Comparison of ENCODE assay signal across 32 cellular contexts in the genomic region with DNA sequence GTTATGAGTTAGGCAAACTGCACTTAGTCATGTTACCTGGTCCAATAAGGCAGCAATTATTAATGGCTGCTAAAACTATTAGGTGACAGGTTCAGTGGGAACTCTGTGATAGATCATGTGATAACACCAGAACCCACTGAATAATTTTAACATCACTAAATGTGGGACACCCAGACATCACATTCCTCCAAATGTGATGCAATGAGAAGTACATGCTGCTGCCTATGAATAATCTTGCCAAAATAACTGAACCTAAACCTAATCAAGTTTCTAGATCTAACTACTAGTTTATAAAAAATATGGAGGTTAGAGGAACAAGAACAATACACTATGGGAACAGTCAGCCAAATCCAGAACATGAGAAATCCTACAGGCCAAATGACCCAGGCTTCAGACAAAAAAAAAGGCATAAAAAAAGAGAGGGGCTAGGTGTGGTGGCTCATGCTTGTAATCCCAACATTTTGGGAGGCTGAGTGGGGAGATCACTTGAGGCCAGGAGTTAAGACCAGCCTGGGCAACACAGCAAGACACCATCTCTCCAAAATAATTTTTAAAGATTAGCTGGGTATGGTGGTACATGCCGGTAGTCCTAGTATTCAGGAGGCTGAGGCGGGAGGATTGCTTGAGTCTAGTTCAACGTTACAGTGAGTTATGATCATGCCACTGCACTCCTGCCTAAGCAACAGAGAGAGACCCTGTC.
"Had no signal": no experiment of that assay in that cellular context is flagged by ENCODE, and none has a peak within 500 bp of the region (broad histone marks: within the 10 kb centered on the region; RNA-seq: fewer than 3 reads in every experiment).

No MANE protein-coding gene starts in this region.

- H3K36me3 Mint-ChIP-seq: natural killer cell treated with Interleukin-12 subunit alpha and Interleukin-12 subunit beta and Interleukin-15 and Interleukin-18, amount 100 ng/mL, for 72 hours had no signal

- H3K4me3 ChIP-seq: ascending aorta, heart right ventricle, left lung, lower lobe of right lung, right lobe of liver, skin epidermis, upper lobe of left lung, vagina had no signal

- ATAC-seq: activated CD4-positive, CD25-positive, alpha-beta regulatory T cell treated with anti-CD3 and anti-CD28 coated beads, Interleukin-2, amount 50 U/mL, for 24 hours; foreskin keratinocyte; heart right ventricle; left lung; lower lobe of right lung; natural killer cell treated with Interleukin-12 subunit alpha and Interleukin-12 subunit beta and Interleukin-15 and Interleukin-18, amount 100 ng/mL, for 72 hours; right lobe of liver; stimulated activated memory B cell treated with anti-CD40 and anti-IgM and Interleukin-4, amounts not matched to agents 10 μg/mL and 1 μg/mL and 100 μg/mL, for 72 hours; stimulated activated naive CD8-positive, alpha-beta T cell treated with anti-CD3 and anti-CD28 coated beads, Interleukin-15, amount 100 ng/mL, for 72 hours had no signal

- H3K9me3 Mint-ChIP-seq: activated naive CD4-positive, alpha-beta T cell treated with anti-CD3 and anti-CD28 coated beads for 36 hours; activated naive CD8-positive, alpha-beta T cell treated with anti-CD3 and anti-CD28 coated beads for 36 hours; natural killer cell treated with Interleukin-12 subunit alpha and Interleukin-12 subunit beta and Interleukin-15 and Interleukin-18, amount 100 ng/mL, for 72 hours; stimulated activated memory B cell treated with anti-CD40 and anti-IgM and Interleukin-4, amounts not matched to agents 10 μg/mL and 1 μg/mL and 100 μg/mL, for 72 hours; stimulated activated naive CD8-positive, alpha-beta T cell treated with anti-CD3 and anti-CD28 coated beads, Interleukin-15, amount 100 ng/mL, for 72 hours; T-helper 1 cell treated with Interleukin-12 subunit alpha and Interleukin-12 subunit beta and Interleukin-4 antibody, amounts not matched to agents 30 μg/mL and 1 μg/mL, for 36 hours had no signal

- H3K9me3 ChIP-seq: ascending aorta, heart right ventricle, left lung, lower lobe of right lung, right lobe of liver, upper lobe of left lung, vagina had no signal

- H3K4me1 Mint-ChIP-seq: stimulated activated memory B cell treated with anti-CD40 and anti-IgM and Interleukin-4, amounts not matched to agents 10 μg/mL and 1 μg/mL and 100 μg/mL, for 72 hours; stimulated activated naive CD8-positive, alpha-beta T cell treated with anti-CD3 and anti-CD28 coated beads, Interleukin-15, amount 100 ng/mL, for 72 hours had no signal

- H3K4me1 ChIP-seq: ascending aorta, heart right ventricle, left lung, lower lobe of right lung, right lobe of liver, upper lobe of left lung, vagina had no signal

- H3K27ac ChIP-seq: ascending aorta, brain microvascular endothelial cell, epithelial cell of prostate, foreskin keratinocyte, heart right ventricle, left lung, lower lobe of right lung, right lobe of liver, skin epidermis, upper lobe of left lung, vagina, WERI-Rb-1 had no signal

- H3K36me3 ChIP-seq: ascending aorta, brain microvascular endothelial cell, left lung, lower lobe of right lung, right lobe of liver, upper lobe of left lung, vagina, WERI-Rb-1 had no signal

- H3K27me3 Mint-ChIP-seq: activated naive CD8-positive, alpha-beta T cell treated with anti-CD3 and anti-CD28 coated beads for 36 hours; natural killer cell treated with Interleukin-12 subunit alpha and Interleukin-12 subunit beta and Interleukin-15 and Interleukin-18, amount 100 ng/mL, for 72 hours; stimulated activated memory B cell treated with anti-CD40 and anti-IgM and Interleukin-4, amounts not matched to agents 10 μg/mL and 1 μg/mL and 100 μg/mL, for 72 hours; stimulated activated naive CD8-positive, alpha-beta T cell treated with anti-CD3 and anti-CD28 coated beads, Interleukin-15, amount 100 ng/mL, for 72 hours had no signal

- H3K27me3 ChIP-seq: ascending aorta, brain microvascular endothelial cell, foreskin keratinocyte, heart right ventricle, left lung, right lobe of liver, upper lobe of left lung, vagina had no signal

- H3K4me3 Mint-ChIP-seq: activated naive CD4-positive, alpha-beta T cell treated with anti-CD3 and anti-CD28 coated beads for 36 hours; activated naive CD8-positive, alpha-beta T cell treated with anti-CD3 and anti-CD28 coated beads for 36 hours; natural killer cell treated with Interleukin-12 subunit alpha and Interleukin-12 subunit beta and Interleukin-15 and Interleukin-18, amount 100 ng/mL, for 72 hours; stimulated activated memory B cell treated with anti-CD40 and anti-IgM and Interleukin-4, amounts not matched to agents 10 μg/mL and 1 μg/mL and 100 μg/mL, for 72 hours; stimulated activated naive CD8-positive, alpha-beta T cell treated with anti-CD3 and anti-CD28 coated beads, Interleukin-15, amount 100 ng/mL, for 72 hours; T-helper 1 cell treated with Interleukin-12 subunit alpha and Interleukin-12 subunit beta and Interleukin-4 antibody, amounts not matched to agents 30 μg/mL and 1 μg/mL, for 36 hours had no signal

- FAIRE-seq: endometrium, islet of Langerhans, TTC549 had no signal

- DNase-seq: activated CD4-positive, alpha-beta T cell treated with anti-CD3 and anti-CD28 coated beads for 48 hours; activated CD4-positive, alpha-beta T cell treated with anti-CD3 and anti-CD28 coated beads, Interleukin-2, amount 50 U/mL, for 48 hours; activated CD8-positive, alpha-beta memory T cell treated with anti-CD3 and anti-CD28 coated beads for 24 hours; activated effector memory CD4-positive, alpha-beta T cell treated with Interleukin-2 at 50 U/mL for 16 hours; activated naive CD4-positive, alpha-beta T cell treated with anti-CD3 and anti-CD28 coated beads for 36 hours; activated naive CD8-positive, alpha-beta T cell treated with anti-CD3 and anti-CD28 coated beads for 36 hours; brain microvascular endothelial cell; effector CD8-positive, alpha-beta T cell; foreskin keratinocyte; heart right ventricle; left lung; lower lobe of right lung; mesenchymal stem cell; right lobe of liver; stimulated activated CD4-positive, alpha-beta T cell treated with anti-CD3 and anti-CD28 coated beads, Interleukin-4, amount 100 ng/mL, for 4 hours; stimulated activated CD8-positive, alpha-beta memory T cell treated with anti-CD3 and anti-CD28 coated beads, Interleukin-4, amount 100 ng/mL, for 48 hours; stimulated activated naive CD8-positive, alpha-beta T cell treated with anti-CD3 and anti-CD28 coated beads, Interleukin-15, amount 100 ng/mL, for 72 hours; substantia nigra; T-helper 9 cell; upper lobe of left lung; WERI-Rb-1 had no signal

- H3K27ac Mint-ChIP-seq: activated naive CD4-positive, alpha-beta T cell treated with anti-CD3 and anti-CD28 coated beads for 36 hours; activated naive CD8-positive, alpha-beta T cell treated with anti-CD3 and anti-CD28 coated beads for 36 hours; stimulated activated memory B cell treated with anti-CD40 and anti-IgM and Interleukin-4, amounts not matched to agents 10 μg/mL and 1 μg/mL and 100 μg/mL, for 72 hours; T-helper 1 cell treated with Interleukin-12 subunit alpha and Interleukin-12 subunit beta and Interleukin-4 antibody, amounts not matched to agents 30 μg/mL and 1 μg/mL, for 36 hours had no signal
